Comparison of ENCODE assay signal across 19 cellular contexts in the genomic region with DNA sequence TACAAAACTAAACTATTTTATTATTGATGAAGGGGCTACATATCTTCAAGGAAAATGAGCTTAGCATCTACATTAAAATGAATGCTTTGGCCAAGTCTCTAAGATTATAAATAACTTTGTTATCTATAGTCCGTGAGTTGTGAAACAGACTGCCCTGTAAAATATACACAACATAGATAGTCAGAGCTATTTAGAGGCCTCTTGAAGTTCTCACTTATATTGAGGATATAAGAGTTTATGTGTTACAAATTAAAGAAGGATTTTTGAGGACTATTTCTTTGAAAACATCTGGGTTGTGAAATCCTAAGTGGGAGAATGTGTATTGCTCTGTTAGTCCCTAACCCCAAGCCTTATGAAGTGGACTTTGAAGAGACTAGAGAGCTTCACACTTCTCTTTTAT.
DNase-seq lines count a peak whose midpoint lies in the region; ATAC-seq and TF ChIP-seq lines count a peak whose summit lies in the region.
"Had no signal": no experiment of that assay in that cellular context is flagged by ENCODE, and none has a peak within 500 bp of the region (broad histone marks: within the 10 kb centered on the region; RNA-seq: fewer than 3 reads in every experiment).

No MANE protein-coding gene starts in this region.

- no peak for TF ChIP-seq CTCF in choroid plexus epithelial cell (conservative IDR thresholded peaks at IDR 0.05; ENCODE audit: low read depth, low read length)
- no peak for TF ChIP-seq CTCF in hepatocyte (IDR thresholded peaks at IDR 0.05; ENCODE audit: poor library complexity)
- TF ChIP-seq CTCF in smooth muscle cell (IDR thresholded peaks at IDR 0.05; ENCODE audit: borderline replicate concordance, insufficient read depth, poor library complexity, severe bottlenecking) = no peak

- H3K4me3 ChIP-seq in choroid plexus epithelial cell (ENCODE audit: low read depth, low read length) (no peak overlapping the region), hepatocyte (no peak overlapping the region), smooth muscle cell (no peak overlapping the region)
- H3K4me3 ChIP-seq: GM12878 had no signal

- H3K9ac ChIP-seq in smooth muscle cell (ENCODE audit: low read depth) = no peak overlapping the region

- H3K27ac ChIP-seq in hepatocyte = peak overlapping the region; percentile 15
- H3K27ac ChIP-seq in smooth muscle cell (ENCODE audit: low read depth) = no peak overlapping the region

- H3K4me1 ChIP-seq in hepatocyte (ENCODE audit: insufficient read depth) (peaks cover 8% of the 10 kb centered on the region), smooth muscle cell (ENCODE audit: low read depth) (no peaks in the 10 kb centered on the region)
- H3K4me1 ChIP-seq: BE2C had no signal

- peaks cover 6% of the 10 kb centered on the region for H3F3A ChIP-seq in smooth muscle cell (ENCODE audit: low read depth)

- intact Hi-C loops in left ventricle myocardium superior (cut with micrococcal nuclease) = no loop called here
- intact Hi-C loops in Right ventricle myocardium inferior (cut with DNase I) = no loop called here

- H3K27me3 ChIP-seq in hepatocyte (no peaks in the 10 kb centered on the region), smooth muscle cell (ENCODE audit: low read depth) (no peaks in the 10 kb centered on the region)
- H3K27me3 ChIP-seq: BE2C had no signal

- H2AFZ ChIP-seq in hepatocyte = no peak overlapping the region
- H2AFZ ChIP-seq in smooth muscle cell (ENCODE audit: low read depth) = peak overlapping the region; percentile 13

- H3K36me3 ChIP-seq in hepatocyte (replicated peaks; ENCODE audit: insufficient read depth, low read depth) (no peaks in the 10 kb centered on the region), smooth muscle cell (ENCODE audit: low read depth) (no peaks in the 10 kb centered on the region)
- H3K36me3 ChIP-seq: BE2C had no signal

- WGBS in hepatocyte (ENCODE audit: low lambda C conversion rate, missing lambda C conversion rate) = 45% methylated on average over 1 of the region's 1 CpG
- WGBS in smooth muscle cell (ENCODE audit: low lambda C conversion rate) = 27% methylated on average over 1 of the region's 1 CpG

- H4K20me1 ChIP-seq in hepatocyte (ENCODE audit: insufficient read depth, poor library complexity, severe bottlenecking) (no peaks in the 10 kb centered on the region), smooth muscle cell (ENCODE audit: low read depth) (no peaks in the 10 kb centered on the region)

- H3K79me2 ChIP-seq in hepatocyte (no peaks in the 10 kb centered on the region), smooth muscle cell (ENCODE audit: low read depth) (no peaks in the 10 kb centered on the region)

- no peaks in the 10 kb centered on the region for H3K9me3 ChIP-seq in hepatocyte (ENCODE audit: low read depth)
- H3K9me3 ChIP-seq in smooth muscle cell (replicated peaks; ENCODE audit: low read depth) = no peaks in the 10 kb centered on the region
- H3K9me3 ChIP-seq: BE2C had no signal

- DNase-seq in left ventricle myocardium superior (no peak), Right ventricle myocardium inferior (ENCODE audit: missing footprints) (no peak), choroid plexus epithelial cell (ENCODE audit: low read depth) (peak; percentile 2), hepatocyte (ENCODE audit: low spot score) (no peak), smooth muscle cell (lab: John Stamatoyannopoulos, UW; ENCODE audit: unreplicated experiment) (no peak)
- DNase-seq: BE2C; C1 segment of cervical spinal cord; CD4-positive, CD25-positive, alpha-beta regulatory T cell; CD8-positive, alpha-beta memory T cell; COR-L47; DMS 273 treated with DMSO at 0.1 percent for 48 hours; DMS53; DND-41; EL; H9 had no signal

- H3K4me2 ChIP-seq in hepatocyte (no peak overlapping the region), smooth muscle cell (peak overlapping the region; percentile 50)

- ATAC-seq in left ventricle myocardium superior = peak; percentile 55
- no peak for ATAC-seq in Right ventricle myocardium inferior
- no peak for ATAC-seq in HG03196 (IDR thresholded peaks at IDR 0.05; ENCODE audit: unreplicated experiment)
- no peak for ATAC-seq in GM21717 (IDR thresholded peaks at IDR 0.05; ENCODE audit: unreplicated experiment)
- ATAC-seq: GM12878, HepG2 had no signal

- H3K9me2 ChIP-seq in hepatocyte (replicated peaks; ENCODE audit: insufficient read depth) = no peaks in the 10 kb centered on the region
